In genomic region chr18:7038330-7038846, GRCh38 we compare ENCODE assay signal across 8 cellular contexts.
DNase-seq lines count a peak whose midpoint lies in the region; ATAC-seq and TF ChIP-seq lines count a peak whose summit lies in the region.

No MANE protein-coding gene starts in this region.

- ATAC-seq in activated CD8-positive, alpha-beta T cell treated with anti-CD3 and anti-CD28 coated beads for 36 hours, result peak; percentile 39
- no peak for ATAC-seq in activated CD8-positive, alpha-beta T cell treated with anti-CD3 and anti-CD28 coated beads, Interleukin-2, amount 10 ng/mL, durations not matched to agents 7 days and 5 days
- no peak for ATAC-seq in GM21529 (IDR thresholded peaks at IDR 0.05; ENCODE audit: unreplicated experiment)

- H3K36me3 Mint-ChIP-seq in activated CD8-positive, alpha-beta T cell treated with anti-CD3 and anti-CD28 coated beads for 36 hours (ENCODE audit: low read depth), result no peaks in the 10 kb centered on the region
- H3K36me3 Mint-ChIP-seq in activated CD8-positive, alpha-beta T cell treated with anti-CD3 and anti-CD28 coated beads, Interleukin-2, amount 10 ng/mL, durations not matched to agents 7 days and 5 days (ENCODE audit: low read depth), result no peaks in the 10 kb centered on the region

- H3K27ac ChIP-seq in dorsolateral prefrontal cortex, result no peak overlapping the region

- peaks cover 4% of the 10 kb centered on the region for H3K4me1 Mint-ChIP-seq in activated CD8-positive, alpha-beta T cell treated with anti-CD3 and anti-CD28 coated beads for 36 hours (ENCODE audit: low read depth)
- no peaks in the 10 kb centered on the region for H3K4me1 Mint-ChIP-seq in activated CD8-positive, alpha-beta T cell treated with anti-CD3 and anti-CD28 coated beads, Interleukin-2, amount 10 ng/mL, durations not matched to agents 7 days and 5 days (ENCODE audit: low read depth)

- H3K27me3 ChIP-seq in dorsolateral prefrontal cortex, result no peaks in the 10 kb centered on the region

- H3K27ac Mint-ChIP-seq in activated CD8-positive, alpha-beta T cell treated with anti-CD3 and anti-CD28 coated beads for 36 hours, result no peak overlapping the region
- no peak overlapping the region for H3K27ac Mint-ChIP-seq in activated CD8-positive, alpha-beta T cell treated with anti-CD3 and anti-CD28 coated beads, Interleukin-2, amount 10 ng/mL, durations not matched to agents 7 days and 5 days

- peak overlapping the region in 5 of 59 donors; percentile 0 to 17 (median 7) for H3K4me3 ChIP-seq in dorsolateral prefrontal cortex

- POLR2A ChIA-PET in activated CD8-positive, alpha-beta T cell treated with anti-CD3 and anti-CD28 coated beads for 36 hours (lab: Charles Lee), result no interaction called here
- POLR2A ChIA-PET in activated CD8-positive, alpha-beta T cell treated with anti-CD3 and anti-CD28 coated beads, Interleukin-2, amount 10 ng/mL, durations not matched to agents 7 days and 5 days (lab: Charles Lee), result no interaction called here

- peak; percentile 13 for DNase-seq in activated CD8-positive, alpha-beta T cell treated with anti-CD3 and anti-CD28 coated beads for 36 hours
- no peak for DNase-seq in activated CD8-positive, alpha-beta T cell treated with anti-CD3 and anti-CD28 coated beads, Interleukin-2, amount 10 ng/mL, durations not matched to agents 7 days and 5 days
- DNase-seq in NCI-H69 (lab: John Stamatoyannopoulos, UW) (peak; percentile 96), dorsolateral prefrontal cortex (peak in 1 of 10 donors; percentile 31), lung microvascular endothelial cell (ENCODE audit: low read depth in 2 of 2) (peak; percentile 67 to 91), SKM-1 treated with dmso at 0.1 percent for 144 hours (lab: John Stamatoyannopoulos, UW; ENCODE audit: unreplicated experiment) (no peak)
- no peak for DNase-seq in activated CD8-positive, alpha-beta memory T cell treated with anti-CD3 and anti-CD28 coated beads, Interleukin-2, amount 50 U/mL, for 4 hours

- no peak for TF ChIP-seq CTCF in activated CD8-positive, alpha-beta T cell treated with anti-CD3 and anti-CD28 coated beads for 36 hours (IDR thresholded peaks at IDR 0.05)
- peak in 49 of 56 donors; percentile 12 to 67 (median 41) for TF ChIP-seq CTCF in dorsolateral prefrontal cortex (IDR thresholded peaks at IDR 0.05 in 54 of 56, conservative IDR thresholded peaks at IDR 0.05 in 2 of 56; ENCODE audit: low read depth in 1 of 56, partially characterized antibody in 56 of 56)

- intact Hi-C loops in activated CD8-positive, alpha-beta T cell treated with anti-CD3 and anti-CD28 coated beads for 36 hours (cut with micrococcal nuclease), result no loop called here
- intact Hi-C loops in dorsolateral prefrontal cortex (cut with DNase I), result no loop called here

- H3K27me3 Mint-ChIP-seq in activated CD8-positive, alpha-beta T cell treated with anti-CD3 and anti-CD28 coated beads for 36 hours, result peaks cover 5% of the 10 kb centered on the region
- no peaks in the 10 kb centered on the region for H3K27me3 Mint-ChIP-seq in activated CD8-positive, alpha-beta T cell treated with anti-CD3 and anti-CD28 coated beads, Interleukin-2, amount 10 ng/mL, durations not matched to agents 7 days and 5 days (ENCODE audit: low read depth)

- no peak overlapping the region for H3K4me3 Mint-ChIP-seq in activated CD8-positive, alpha-beta T cell treated with anti-CD3 and anti-CD28 coated beads for 36 hours
- no peak overlapping the region for H3K4me3 Mint-ChIP-seq in activated CD8-positive, alpha-beta T cell treated with anti-CD3 and anti-CD28 coated beads, Interleukin-2, amount 10 ng/mL, durations not matched to agents 7 days and 5 days

- CTCF ChIA-PET in activated CD8-positive, alpha-beta T cell treated with anti-CD3 and anti-CD28 coated beads for 36 hours (lab: Charles Lee), result no interaction called here
- CTCF ChIA-PET in activated CD8-positive, alpha-beta T cell treated with anti-CD3 and anti-CD28 coated beads, Interleukin-2, amount 10 ng/mL, durations not matched to agents 7 days and 5 days (lab: Charles Lee), result no interaction called here

- H3K9me3 Mint-ChIP-seq in activated CD8-positive, alpha-beta T cell treated with anti-CD3 and anti-CD28 coated beads for 36 hours, result peaks cover 2% of the 10 kb centered on the region
- no peaks in the 10 kb centered on the region for H3K9me3 Mint-ChIP-seq in activated CD8-positive, alpha-beta T cell treated with anti-CD3 and anti-CD28 coated beads, Interleukin-2, amount 10 ng/mL, durations not matched to agents 7 days and 5 days (ENCODE audit: insufficient read depth)

Comparison
In these comparisons a context has a peak if more than half of its experiments do, and no peak if none do; other contexts are left out.
1. DNase-seq: peak in activated CD8-positive, alpha-beta T cell treated with anti-CD3 and anti-CD28 coated beads for 36 hours (single experiment), NCI-H69 (single experiment) and lung microvascular endothelial cell (2 of 2); none in activated CD8-positive, alpha-beta T cell treated with anti-CD3 and anti-CD28 coated beads, Interleukin-2, amount 10 ng/mL, durations not matched to agents 7 days and 5 days (single experiment), activated CD8-positive, alpha-beta memory T cell treated with anti-CD3 and anti-CD28 coated beads, Interleukin-2, amount 50 U/mL, for 4 hours (single experiment) and SKM-1 treated with dmso at 0.1 percent for 144 hours (single experiment).